10 cellular contexts compared by ENCODE assay signal in genomic region chr15:90376789-90377188, GRCh38. TPM values are rescaled to one million over a fixed set of nuclear protein-coding genes. Genes with fewer than 3 reads are reported as not detected.
DNase-seq lines count a peak whose midpoint lies in the region; ATAC-seq and TF ChIP-seq lines count a peak whose summit lies in the region.
"Had no signal": no experiment of that assay in that cellular context is flagged by ENCODE, and none has a peak within 500 bp of the region (broad histone marks: within the 10 kb centered on the region; RNA-seq: fewer than 3 reads in every experiment).

No MANE protein-coding gene starts in this region.

- in situ Hi-C loops in gastrocnemius medialis (cut with MboI; ENCODE audit: low sequenced_read_pairs in 4 of 4) = no loop called here

- peak; percentile 66 for DNase-seq in activated gamma-delta T cell treated with Interleukin-2 at 50 U/mL for 16 hours
- no peak for DNase-seq in activated gamma-delta T cell (lab: John Stamatoyannopoulos, UW)
- peak; percentile 59 for DNase-seq in activated T-cell treated with anti-CD3 and anti-CD28 coated beads, Interleukin-2, amount 50 U/mL, for 24 hours
- DNase-seq in upper lobe of left lung = peak in 1 of 2 donors; percentile 27
- DNase-seq in gastrocnemius medialis = no peak
- DNase-seq: NCI-H2081 treated with DMSO at 0.1 percent for 48 hours, thyroid gland had no signal

- H3K9ac ChIP-seq in mucosa of rectum (ENCODE audit: low read depth in 1 of 2, low read length in 2 of 2) = no peak overlapping the region

- ATAC-seq in upper lobe of left lung (ENCODE audit: low FRiP score in 2 of 2) (peak in 1 of 2 donors; percentile 42), GM19351 (IDR thresholded peaks at IDR 0.05; ENCODE audit: unreplicated experiment) (no peak), GM19397 (IDR thresholded peaks at IDR 0.05; ENCODE audit: unreplicated experiment) (no peak), gastrocnemius medialis (no peak)

- peak overlapping the region; percentile 13 to 48 for H3K27ac ChIP-seq in mucosa of rectum (ENCODE audit: low read depth in 2 of 2, low read length in 2 of 2)
- H3K27ac ChIP-seq in upper lobe of left lung = peak overlapping the region in 3 of 4 donors; percentile 23 to 54 (median 43)
- H3K27ac ChIP-seq in gastrocnemius medialis = peak overlapping the region in 2 of 4 donors; percentile 18 to 22
- H3K27ac ChIP-seq: thyroid gland had no signal

- H3K27ac Mint-ChIP-seq in activated T-cell treated with anti-CD3 and anti-CD28 coated beads, Interleukin-2, amount 50 U/mL, for 24 hours = peak overlapping the region; percentile 98

- H3K4me1 ChIP-seq in mucosa of rectum (ENCODE audit: control insufficient read depth in 2 of 2, insufficient read depth in 2 of 2, low read length in 2 of 2) (peaks cover 3 to 5% of the 10 kb centered on the region in 2 donors), upper lobe of left lung (peaks cover 8 to 21% (median 12%) of the 10 kb centered on the region in 4 donors), gastrocnemius medialis (no peaks in the 10 kb centered on the region)
- H3K4me1 ChIP-seq: thyroid gland had no signal

- H3K27me3 ChIP-seq in mucosa of rectum (ENCODE audit: control insufficient read depth in 2 of 2, insufficient read depth in 2 of 2, low read length in 2 of 2) (no peaks in the 10 kb centered on the region), upper lobe of left lung (no peaks in the 10 kb centered on the region), gastrocnemius medialis (no peaks in the 10 kb centered on the region)
- H3K27me3 ChIP-seq: thyroid gland had no signal

- peak overlapping the region; percentile 54 for H3K4me3 Mint-ChIP-seq in activated T-cell treated with anti-CD3 and anti-CD28 coated beads, Interleukin-2, amount 50 U/mL, for 24 hours

- peaks cover 34% of the 10 kb centered on the region for H3K9me3 Mint-ChIP-seq in activated T-cell treated with anti-CD3 and anti-CD28 coated beads, Interleukin-2, amount 50 U/mL, for 24 hours

- intact Hi-C loops in gastrocnemius medialis (cut with DNase I; ENCODE audit: low total_unique reads) = no loop called here

- H3K4me1 Mint-ChIP-seq in activated T-cell treated with anti-CD3 and anti-CD28 coated beads, Interleukin-2, amount 50 U/mL, for 24 hours (ENCODE audit: low read depth) = peaks cover 49% of the 10 kb centered on the region

- TF ChIP-seq CTCF in upper lobe of left lung (IDR thresholded peaks at IDR 0.05) (no peak), gastrocnemius medialis (IDR thresholded peaks at IDR 0.05 in 4 of 5, conservative IDR thresholded peaks at IDR 0.05 in 1 of 5) (no peak)

- peaks cover 19% of the 10 kb centered on the region for H3K36me3 Mint-ChIP-seq in activated T-cell treated with anti-CD3 and anti-CD28 coated beads, Interleukin-2, amount 50 U/mL, for 24 hours (ENCODE audit: low read depth)

- H3K4me3 ChIP-seq in mucosa of rectum (ENCODE audit: low read length in 2 of 2) (peak overlapping the region in 1 of 2 donors; percentile 17), upper lobe of left lung (no peak overlapping the region), gastrocnemius medialis (no peak overlapping the region)
- H3K4me3 ChIP-seq: thyroid gland had no signal

- 40 to 50% methylated on average over 6 of the region's 6 CpGs for WGBS in upper lobe of left lung, 2 donors

- TF ChIP-seq POLR2A in upper lobe of left lung (IDR thresholded peaks at IDR 0.05) (no peak), gastrocnemius medialis (IDR thresholded peaks at IDR 0.05) (no peak)

- no peaks in the 10 kb centered on the region for H3K27me3 Mint-ChIP-seq in activated T-cell treated with anti-CD3 and anti-CD28 coated beads, Interleukin-2, amount 50 U/mL, for 24 hours

- no peaks in the 10 kb centered on the region for H3K36me3 ChIP-seq in mucosa of rectum (ENCODE audit: control insufficient read depth in 2 of 2, insufficient read depth in 2 of 2, low read length in 2 of 2)
- H3K36me3 ChIP-seq in upper lobe of left lung = no peaks in the 10 kb centered on the region
- H3K36me3 ChIP-seq in gastrocnemius medialis = no peaks in the 10 kb centered on the region
- H3K36me3 ChIP-seq: thyroid gland had no signal

- TF ChIP-seq EP300 in upper lobe of left lung (IDR thresholded peaks at IDR 0.05) = no peak

- H3K9me3 ChIP-seq in mucosa of rectum (ENCODE audit: control insufficient read depth in 2 of 2, low read length in 2 of 2) = no peaks in the 10 kb centered on the region
- peaks cover 0 to 12% (median 9%) of the 10 kb centered on the region in 4 donors for H3K9me3 ChIP-seq in upper lobe of left lung
- no peaks in the 10 kb centered on the region for H3K9me3 ChIP-seq in gastrocnemius medialis
- H3K9me3 ChIP-seq: thyroid gland had no signal

RNA-seq across cellular contexts. Expression of gene IQGAP1, which starts 11.3 kb away (rescaled TPM):
- total RNA-seq in upper lobe of left lung (100 to 1,000 TPM; 216 to 502 (median 344) TPM), gastrocnemius medialis (10 to 100 TPM; 39.1 to 92.7 (median 59.1) TPM)

RNA-seq across cellular contexts. Expression of gene ZNF774, which starts 24.7 kb away (rescaled TPM):
- 1 to 10 TPM in 5 of 6 donors, under 1 TPM in 1; 1.00 to 8.4 (median 3.4) TPM for total RNA-seq in upper lobe of left lung
- total RNA-seq in gastrocnemius medialis = 10 to 100 TPM in 1 of 4 donors, 1 to 10 TPM in 3; 2.1 to 17.1 (median 5.4) TPM

Comparison
In these comparisons a context has a peak if more than half of its experiments do, and no peak if none do; other contexts are left out.
1. DNase-seq: peak in activated gamma-delta T cell treated with Interleukin-2 at 50 U/mL for 16 hours (single experiment) and activated T-cell treated with anti-CD3 and anti-CD28 coated beads, Interleukin-2, amount 50 U/mL, for 24 hours (single experiment); none in activated gamma-delta T cell (single experiment) and gastrocnemius medialis (0 of 2).